In the genomic region with DNA sequence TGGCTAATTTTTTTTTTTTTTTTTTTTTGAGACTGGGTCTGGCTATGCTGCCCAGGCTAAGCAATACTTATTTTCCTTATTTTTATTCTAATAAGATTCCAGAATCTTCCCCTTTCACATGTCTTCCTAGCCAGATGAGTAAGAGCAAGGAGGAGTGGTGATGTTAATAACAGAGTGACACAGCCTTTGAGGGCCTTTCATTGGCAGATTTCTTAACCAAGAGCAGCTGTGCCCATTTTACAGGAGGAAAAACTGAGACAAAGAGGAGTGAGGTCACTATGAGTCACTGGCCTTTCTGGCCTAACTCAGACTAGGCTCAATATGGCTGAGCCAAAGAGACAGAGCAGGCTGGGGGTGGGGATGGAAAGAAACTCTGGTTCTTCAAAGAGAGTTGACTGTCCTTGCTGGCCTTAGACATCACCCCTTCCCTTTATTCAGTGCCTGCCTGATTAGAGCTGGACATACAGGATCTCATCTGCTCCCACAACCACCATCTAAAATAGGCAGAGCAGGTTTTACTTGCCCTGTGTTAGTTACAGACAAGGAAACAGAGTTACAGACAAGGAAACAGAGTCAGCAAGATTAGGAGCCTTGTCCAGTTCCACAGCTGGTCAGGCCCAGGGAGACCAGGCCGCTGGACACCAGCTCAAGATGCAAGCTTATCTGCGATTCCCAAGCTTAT, we compare ENCODE assay signal across 9 cellular contexts. TPM values are rescaled to one million over a fixed set of nuclear protein-coding genes. Genes with fewer than 3 reads are reported as not detected.
DNase-seq lines count a peak whose midpoint lies in the region; ATAC-seq and TF ChIP-seq lines count a peak whose summit lies in the region.
"Had no signal": no experiment of that assay in that cellular context is flagged by ENCODE, and none has a peak within 500 bp of the region (broad histone marks: within the 10 kb centered on the region; RNA-seq: fewer than 3 reads in every experiment).

No MANE protein-coding gene starts in this region.

- intact Hi-C loops in left ventricle myocardium inferior (cut with micrococcal nuclease): no loop called here
- intact Hi-C loops in left cardiac atrium (cut with DNase I): no loop called here

- H3K27ac Mint-ChIP-seq in type B pancreatic cell: peak overlapping the region; percentile 91

- H3K4me3 ChIP-seq in left ventricle myocardium inferior: no peak overlapping the region

- ATAC-seq in left cardiac atrium (no peak), HG03571 (IDR thresholded peaks at IDR 0.05; ENCODE audit: unreplicated experiment) (no peak)

- no peaks in the 10 kb centered on the region for H3K27me3 ChIP-seq in left ventricle myocardium inferior (ENCODE audit: low read depth)

- no peaks in the 10 kb centered on the region for H3K36me3 ChIP-seq in left ventricle myocardium inferior

- H3K27me3 Mint-ChIP-seq in type B pancreatic cell: no peaks in the 10 kb centered on the region

- H3K9me3 ChIP-seq in left ventricle myocardium inferior (replicated peaks): no peaks in the 10 kb centered on the region

- DNase-seq in left ventricle myocardium inferior: no peak
- DNase-seq in left cardiac atrium: no peak
- peak; percentile 51 for DNase-seq in activated CD4-positive, alpha-beta T cell treated with anti-CD3 and anti-CD28 coated beads for 48 hours
- peak; percentile 14 for DNase-seq in fibroblast of peridontal ligament (ENCODE audit: extremely low read depth)
- no peak for DNase-seq in type B pancreatic cell (ENCODE audit: extremely low spot score, unreplicated experiment)
- no peak for DNase-seq in cerebellar nuclear complex (lab: John Stamatoyannopoulos, UW)
- DNase-seq in NCI-H2029 (lab: John Stamatoyannopoulos, UW): no peak
- DNase-seq: NCI-H1092 treated with DMSO at 0.1 percent for 48 hours had no signal

- peaks cover 60% of the 10 kb centered on the region for H3K4me1 ChIP-seq in left ventricle myocardium inferior

- peaks cover 40% of the 10 kb centered on the region for H3K4me1 Mint-ChIP-seq in type B pancreatic cell (ENCODE audit: unreplicated experiment)

- peak overlapping the region; percentile 88 for H3K27ac ChIP-seq in left ventricle myocardium inferior (replicated peaks)

- no peaks in the 10 kb centered on the region for H3K36me3 Mint-ChIP-seq in type B pancreatic cell

- TF ChIP-seq CTCF in left ventricle myocardium inferior (IDR thresholded peaks at IDR 0.05; ENCODE audit: borderline replicate concordance) (no peak), type B pancreatic cell (conservative IDR thresholded peaks at IDR 0.05) (no peak)

- H3K9me3 Mint-ChIP-seq in type B pancreatic cell: no peaks in the 10 kb centered on the region

- H3K4me3 Mint-ChIP-seq in type B pancreatic cell: peak overlapping the region; percentile 41

RNA-seq across cellular contexts. Expression of a gene that starts 50.0 kb away (rescaled TPM):
- 101 TPM for total RNA-seq in left ventricle myocardium inferior
- total RNA-seq in left cardiac atrium: 10 to 100 TPM; 57.9 to 63.2 TPM
- total RNA-seq in type B pancreatic cell (ENCODE audit: low replicate concordance): 54.9 and 113 TPM in 2 replicates

Comparison
In these comparisons a context has a peak if more than half of its experiments do, and no peak if none do; other contexts are left out.
1. DNase-seq: peak in activated CD4-positive, alpha-beta T cell treated with anti-CD3 and anti-CD28 coated beads for 48 hours (single experiment) and fibroblast of peridontal ligament (single experiment); none in left ventricle myocardium inferior (single experiment), left cardiac atrium (single experiment), type B pancreatic cell (single experiment), cerebellar nuclear complex (0 of 2) and NCI-H2029 (single experiment).